In the genomic region with DNA sequence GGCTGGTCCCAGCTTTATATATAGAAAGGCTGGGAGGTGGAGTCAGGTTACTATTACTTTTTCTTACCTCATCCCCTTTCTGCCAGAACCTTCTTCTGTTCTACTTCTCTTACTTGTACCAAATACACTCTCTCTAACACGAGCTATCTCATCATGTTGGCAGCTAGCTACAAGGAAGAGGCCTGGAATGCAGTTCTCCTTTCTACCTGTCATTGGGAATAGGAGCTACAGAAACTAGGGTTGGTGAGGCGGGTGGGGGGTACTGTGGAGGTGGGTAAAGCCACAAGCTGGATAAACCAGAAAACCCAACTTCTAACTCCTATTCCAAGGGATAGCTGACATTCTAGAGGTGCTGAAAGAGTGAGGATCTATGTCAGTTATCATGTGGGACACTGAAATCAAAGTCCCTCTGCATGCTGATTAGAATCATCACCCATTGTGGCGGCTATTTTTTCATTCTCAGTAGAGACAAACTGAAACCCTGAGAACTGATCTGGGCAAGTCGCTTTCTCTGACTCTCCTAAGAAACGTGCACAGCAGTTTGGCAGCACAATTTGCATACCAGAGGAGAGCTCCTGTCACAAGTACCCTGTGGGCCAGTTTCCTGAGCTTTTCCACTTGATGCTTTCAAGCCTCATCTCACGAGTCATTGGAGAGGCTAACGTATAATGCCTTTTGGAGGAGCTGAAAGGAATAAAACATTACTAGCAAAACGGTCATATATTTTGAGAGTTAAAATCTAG, we compare ENCODE assay signal across 20 cellular contexts.
"Had no signal": no experiment of that assay in that cellular context is flagged by ENCODE, and none has a peak within 500 bp of the region (broad histone marks: within the 10 kb centered on the region; RNA-seq: fewer than 3 reads in every experiment).

No MANE protein-coding gene starts in this region.

- H3K4me3 ChIP-seq: cardiac muscle cell, esophagus squamous epithelium, transverse colon, vagina had no signal

- H3K27me3 Mint-ChIP-seq: activated CD8-positive, alpha-beta T cell treated with anti-CD3 and anti-CD28 coated beads for 36 hours; naive B cell; progenitor cell of endocrine pancreas; stimulated activated naive CD8-positive, alpha-beta T cell treated with anti-CD3 and anti-CD28 coated beads, Interleukin-15, Interleukin-2, amounts not matched to agents 100 ng/mL and 50 ng/mL, for 24 hours had no signal

- H3K4me3 Mint-ChIP-seq: activated B cell treated with CpG ODN at 0.5 μM for 24 hours; activated CD4-positive, alpha-beta T cell treated with anti-CD3 and anti-CD28 coated beads, Interleukin-2, amount 10 ng/mL, durations not matched to agents 24 days and 14 days; activated CD8-positive, alpha-beta T cell treated with anti-CD3 and anti-CD28 coated beads for 36 hours; activated naive CD8-positive, alpha-beta T cell treated with anti-CD3 and anti-CD28 coated beads, Interleukin-2, amount 10 ng/mL, durations not matched to agents 7 days and 5 days; activated T-helper 17 cell treated with anti-CD3 and anti-CD28 coated beads, Interleukin-2, amount 50 U/mL, for 72 hours; dendritic cell treated with granulocyte-macrophage colony-stimulating factor and Interleukin-4, amounts not matched to agents 40 ng/mL and 50 ng/mL, for 4 days; naive B cell; neural crest cell; stimulated activated naive CD8-positive, alpha-beta T cell treated with anti-CD3 and anti-CD28 coated beads, Interleukin-15, Interleukin-2, amounts not matched to agents 100 ng/mL and 50 ng/mL, for 24 hours had no signal

- H3K27ac ChIP-seq: cardiac muscle cell, esophagus squamous epithelium, transverse colon, vagina had no signal

- H3K27me3 ChIP-seq: cardiac muscle cell, esophagus squamous epithelium, transverse colon, vagina had no signal

- H3K4me1 Mint-ChIP-seq: activated B cell treated with CpG ODN at 0.5 μM for 24 hours; activated CD4-positive, alpha-beta T cell treated with anti-CD3 and anti-CD28 coated beads, Interleukin-2, amount 10 ng/mL, durations not matched to agents 24 days and 14 days; activated naive CD8-positive, alpha-beta T cell treated with anti-CD3 and anti-CD28 coated beads, Interleukin-2, amount 10 ng/mL, durations not matched to agents 7 days and 5 days; activated T-helper 17 cell treated with anti-CD3 and anti-CD28 coated beads, Interleukin-2, amount 50 U/mL, for 72 hours; naive B cell; neural crest cell had no signal

- H3K36me3 ChIP-seq: cardiac muscle cell, esophagus squamous epithelium, transverse colon, vagina had no signal

- DNase-seq: activated B cell treated with CpG ODN at 0.5 μM for 24 hours; activated CD4-positive, alpha-beta T cell treated with anti-CD3 and anti-CD28 coated beads, Interleukin-2, amount 10 ng/mL, durations not matched to agents 24 days and 14 days; activated CD8-positive, alpha-beta T cell treated with anti-CD3 and anti-CD28 coated beads for 36 hours; activated naive CD4-positive, alpha-beta T cell; activated naive CD8-positive, alpha-beta T cell treated with anti-CD3 and anti-CD28 coated beads, Interleukin-2, amount 10 ng/mL, durations not matched to agents 7 days and 5 days; activated T-cell treated with anti-CD3 and anti-CD28 coated beads, Interleukin-2, amount 50 U/mL, for 1 hour; amygdala; effector CD8-positive, alpha-beta T cell; esophagus squamous epithelium; left colon; naive B cell; stimulated activated CD4-positive, alpha-beta T cell treated with anti-CD3 and anti-CD28 coated beads, Interleukin-2, amount 100 ng/mL, for 24 hours; transverse colon had no signal

- ATAC-seq: activated CD8-positive, alpha-beta T cell treated with anti-CD3 and anti-CD28 coated beads for 36 hours; activated T-helper 17 cell treated with anti-CD3 and anti-CD28 coated beads, Interleukin-2, amount 50 U/mL, for 72 hours; left colon had no signal

- H3K27ac Mint-ChIP-seq: activated B cell treated with CpG ODN at 0.5 μM for 24 hours; activated CD4-positive, alpha-beta T cell treated with anti-CD3 and anti-CD28 coated beads, Interleukin-2, amount 10 ng/mL, durations not matched to agents 24 days and 14 days; activated CD8-positive, alpha-beta T cell treated with anti-CD3 and anti-CD28 coated beads for 36 hours; activated naive CD8-positive, alpha-beta T cell treated with anti-CD3 and anti-CD28 coated beads, Interleukin-2, amount 10 ng/mL, durations not matched to agents 7 days and 5 days; activated T-helper 17 cell treated with anti-CD3 and anti-CD28 coated beads, Interleukin-2, amount 50 U/mL, for 72 hours; dendritic cell treated with granulocyte-macrophage colony-stimulating factor and Interleukin-4, amounts not matched to agents 40 ng/mL and 50 ng/mL, for 4 days; naive B cell; progenitor cell of endocrine pancreas; stimulated activated naive CD8-positive, alpha-beta T cell treated with anti-CD3 and anti-CD28 coated beads, Interleukin-15, Interleukin-2, amounts not matched to agents 100 ng/mL and 50 ng/mL, for 24 hours had no signal

- H3K9me3 Mint-ChIP-seq: activated B cell treated with CpG ODN at 0.5 μM for 24 hours; activated CD4-positive, alpha-beta T cell treated with anti-CD3 and anti-CD28 coated beads, Interleukin-2, amount 10 ng/mL, durations not matched to agents 24 days and 14 days; activated CD8-positive, alpha-beta T cell treated with anti-CD3 and anti-CD28 coated beads for 36 hours; activated naive CD8-positive, alpha-beta T cell treated with anti-CD3 and anti-CD28 coated beads, Interleukin-2, amount 10 ng/mL, durations not matched to agents 7 days and 5 days; activated T-helper 17 cell treated with anti-CD3 and anti-CD28 coated beads, Interleukin-2, amount 50 U/mL, for 72 hours; dendritic cell treated with granulocyte-macrophage colony-stimulating factor and Interleukin-4, amounts not matched to agents 40 ng/mL and 50 ng/mL, for 4 days; naive B cell; neural crest cell; stimulated activated naive CD8-positive, alpha-beta T cell treated with anti-CD3 and anti-CD28 coated beads, Interleukin-15, Interleukin-2, amounts not matched to agents 100 ng/mL and 50 ng/mL, for 24 hours had no signal

- H3K36me3 Mint-ChIP-seq: activated naive CD8-positive, alpha-beta T cell treated with anti-CD3 and anti-CD28 coated beads, Interleukin-2, amount 10 ng/mL, durations not matched to agents 7 days and 5 days; naive B cell had no signal

- H3K4me1 ChIP-seq: esophagus squamous epithelium had no signal

- H3K9me3 ChIP-seq: esophagus squamous epithelium, transverse colon, vagina had no signal
